ENCODE assay signal across 13 cellular contexts in the genomic region with DNA sequence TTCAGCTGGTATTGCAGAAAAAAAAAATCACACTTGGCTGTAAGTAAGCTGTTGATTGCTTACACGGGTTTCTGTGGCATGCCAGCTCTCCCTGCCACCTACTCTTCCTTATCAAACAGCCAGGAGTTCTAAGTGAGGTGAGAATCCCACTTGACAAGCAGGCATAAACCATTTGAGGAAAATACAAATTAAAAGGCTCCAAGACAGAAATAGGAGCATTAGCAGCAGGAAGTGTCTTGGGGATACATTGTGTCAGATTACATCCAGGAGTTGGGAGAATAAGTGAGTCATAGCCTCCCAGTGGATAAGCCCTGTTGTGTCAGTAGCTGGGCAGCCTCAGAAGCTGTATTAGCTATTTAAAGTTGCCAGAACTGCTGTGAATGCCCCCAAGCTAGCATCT.
DNase-seq lines count a peak whose midpoint lies in the region; ATAC-seq and TF ChIP-seq lines count a peak whose summit lies in the region.
"Had no signal": no experiment of that assay in that cellular context is flagged by ENCODE, and none has a peak within 500 bp of the region (broad histone marks: within the 10 kb centered on the region; RNA-seq: fewer than 3 reads in every experiment).

No MANE protein-coding gene starts in this region.

- H3K27me3 ChIP-seq in upper lobe of right lung = no peaks in the 10 kb centered on the region
- H3K27me3 ChIP-seq: esophagus squamous epithelium had no signal

- DNase-seq in Right ventricle myocardium inferior (ENCODE audit: missing footprints) (no peak), cardiac septum (ENCODE audit: low spot score) (no peak), islet precursor cell (peak; percentile 92), upper lobe of right lung (no peak)
- DNase-seq in stimulated activated naive CD8-positive, alpha-beta T cell treated with anti-CD3 and anti-CD28 coated beads, Interleukin-15, Interleukin-2, amounts not matched to agents 100 U/mL and 50 U/mL, for 24 hours = no peak
- DNase-seq in activated CD4-positive, CD25-positive, alpha-beta regulatory T cell treated with anti-CD3 and anti-CD28 coated beads, Interleukin-2, amount 50 U/mL, for 72 hours = no peak
- DNase-seq: amniotic stem cell, esophagus squamous epithelium, NCI-H226, T-helper 1 cell had no signal

- peak; percentile 92 for ATAC-seq in Right ventricle myocardium inferior
- ATAC-seq in upper lobe of right lung = peak; percentile 50
- no peak for ATAC-seq in stimulated activated naive CD8-positive, alpha-beta T cell treated with anti-CD3 and anti-CD28 coated beads, Interleukin-15, Interleukin-2, amounts not matched to agents 100 U/mL and 50 U/mL, for 24 hours
- ATAC-seq in GM21447 (IDR thresholded peaks at IDR 0.05; ENCODE audit: unreplicated experiment) = no peak

- H3K9me3 Mint-ChIP-seq in brain = peaks cover 0 to 53% (median 5%) of the 10 kb centered on the region in 5 experiments

- no peaks in the 10 kb centered on the region for H3K9me3 ChIP-seq in upper lobe of right lung
- H3K9me3 ChIP-seq: esophagus squamous epithelium had no signal

- peaks cover 36% of the 10 kb centered on the region for H3K4me1 Mint-ChIP-seq in brain

- no peak overlapping the region for H3K4me3 ChIP-seq in upper lobe of right lung
- H3K4me3 ChIP-seq: esophagus squamous epithelium had no signal

- peaks cover 2% of the 10 kb centered on the region for H3K27me3 Mint-ChIP-seq in brain
- H3K27me3 Mint-ChIP-seq: stimulated activated naive CD8-positive, alpha-beta T cell treated with anti-CD3 and anti-CD28 coated beads, Interleukin-15, Interleukin-2, amounts not matched to agents 100 ng/mL and 50 ng/mL, for 24 hours had no signal

- no peak overlapping the region for H3K27ac ChIP-seq in upper lobe of right lung
- H3K27ac ChIP-seq: esophagus squamous epithelium had no signal

- H3K36me3 Mint-ChIP-seq in brain = no peaks in the 10 kb centered on the region

- TF ChIP-seq CTCF in brain (conservative IDR thresholded peaks at IDR 0.05) (no peak), upper lobe of right lung (IDR thresholded peaks at IDR 0.05) (no peak)

- peak overlapping the region in 3 of 5 experiments; percentile 37 to 88 (median 53) for H3K27ac Mint-ChIP-seq in brain
- H3K27ac Mint-ChIP-seq: stimulated activated naive CD8-positive, alpha-beta T cell treated with anti-CD3 and anti-CD28 coated beads, Interleukin-15, Interleukin-2, amounts not matched to agents 100 ng/mL and 50 ng/mL, for 24 hours had no signal

- no peak overlapping the region for H3K4me3 Mint-ChIP-seq in brain
- H3K4me3 Mint-ChIP-seq: stimulated activated naive CD8-positive, alpha-beta T cell treated with anti-CD3 and anti-CD28 coated beads, Interleukin-15, Interleukin-2, amounts not matched to agents 100 ng/mL and 50 ng/mL, for 24 hours had no signal

- no peaks in the 10 kb centered on the region for H3K36me3 ChIP-seq in upper lobe of right lung
- H3K36me3 ChIP-seq: esophagus squamous epithelium had no signal

- H3K4me1 ChIP-seq in upper lobe of right lung = no peaks in the 10 kb centered on the region

- intact Hi-C loops in Right ventricle myocardium inferior (cut with DNase I) = no loop called here
- intact Hi-C loops in cardiac septum (cut with DNase I) = loop anchor here (10.0 kb wide), 1 partner anchor 100 kb away; no protein-coding TSS in a partner anchor
- intact Hi-C loops in upper lobe of right lung (cut with DNase I) = no loop called here

Comparison
In these comparisons a context has a peak if more than half of its experiments do, and no peak if none do; other contexts are left out.
1. ATAC-seq: peak in Right ventricle myocardium inferior (single experiment) and upper lobe of right lung (single experiment); none in stimulated activated naive CD8-positive, alpha-beta T cell treated with anti-CD3 and anti-CD28 coated beads, Interleukin-15, Interleukin-2, amounts not matched to agents 100 U/mL and 50 U/mL, for 24 hours (single experiment) and GM21447 (single experiment).